ENCODE assay signal across 11 cellular contexts in the genomic region with DNA sequence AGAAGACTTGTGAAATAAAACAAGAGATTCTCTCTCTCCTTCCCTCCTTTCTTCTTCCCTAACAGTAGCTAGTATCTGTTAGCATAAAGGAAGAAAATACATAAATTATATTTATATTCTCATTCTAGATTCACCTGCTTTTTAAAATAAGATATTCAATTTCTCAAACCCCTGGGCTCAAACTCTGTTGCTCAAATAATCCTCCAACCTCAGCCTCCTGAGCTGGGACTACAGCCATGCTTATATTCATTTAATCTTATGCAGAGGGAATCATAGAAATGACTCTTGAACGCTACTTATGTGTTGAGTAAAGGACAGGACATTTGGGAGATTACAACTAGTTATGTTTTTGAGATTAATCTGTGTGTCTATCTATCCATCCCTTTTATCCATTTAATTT. TPM values are rescaled to one million over a fixed set of nuclear protein-coding genes. Genes with fewer than 3 reads are reported as not detected.
"Had no signal": no experiment of that assay in that cellular context is flagged by ENCODE, and none has a peak within 500 bp of the region (broad histone marks: within the 10 kb centered on the region; RNA-seq: fewer than 3 reads in every experiment).

No MANE protein-coding gene starts in this region.

- H3K4me1 ChIP-seq: HAP-1 had no signal

- H3K27ac ChIP-seq: GM23248 had no signal

- H3K9me3 ChIP-seq: HAP-1 had no signal

- ATAC-seq: GM23338, HCT116 had no signal

- H3K4me3 ChIP-seq: GM23248, GM23338, HAP-1 had no signal

- H2AFZ ChIP-seq: GM23248, GM23338 had no signal

- DNase-seq: GM23248, GOT3, H7, H9, HCEC 1CT, HFFc6 had no signal

- H3K36me3 ChIP-seq: HAP-1 had no signal

- FAIRE-seq: H1, H54 had no signal

- H3K4me2 ChIP-seq: GM23338 had no signal

- H3K9ac ChIP-seq: GM23248 had no signal

RNA-seq across cellular contexts. Expression of gene GPC5, which starts 56.2 kb away (rescaled TPM):
- polyA plus RNA-seq: GM23248 had no signal
